8 cellular contexts compared by ENCODE assay signal in the genomic region with DNA sequence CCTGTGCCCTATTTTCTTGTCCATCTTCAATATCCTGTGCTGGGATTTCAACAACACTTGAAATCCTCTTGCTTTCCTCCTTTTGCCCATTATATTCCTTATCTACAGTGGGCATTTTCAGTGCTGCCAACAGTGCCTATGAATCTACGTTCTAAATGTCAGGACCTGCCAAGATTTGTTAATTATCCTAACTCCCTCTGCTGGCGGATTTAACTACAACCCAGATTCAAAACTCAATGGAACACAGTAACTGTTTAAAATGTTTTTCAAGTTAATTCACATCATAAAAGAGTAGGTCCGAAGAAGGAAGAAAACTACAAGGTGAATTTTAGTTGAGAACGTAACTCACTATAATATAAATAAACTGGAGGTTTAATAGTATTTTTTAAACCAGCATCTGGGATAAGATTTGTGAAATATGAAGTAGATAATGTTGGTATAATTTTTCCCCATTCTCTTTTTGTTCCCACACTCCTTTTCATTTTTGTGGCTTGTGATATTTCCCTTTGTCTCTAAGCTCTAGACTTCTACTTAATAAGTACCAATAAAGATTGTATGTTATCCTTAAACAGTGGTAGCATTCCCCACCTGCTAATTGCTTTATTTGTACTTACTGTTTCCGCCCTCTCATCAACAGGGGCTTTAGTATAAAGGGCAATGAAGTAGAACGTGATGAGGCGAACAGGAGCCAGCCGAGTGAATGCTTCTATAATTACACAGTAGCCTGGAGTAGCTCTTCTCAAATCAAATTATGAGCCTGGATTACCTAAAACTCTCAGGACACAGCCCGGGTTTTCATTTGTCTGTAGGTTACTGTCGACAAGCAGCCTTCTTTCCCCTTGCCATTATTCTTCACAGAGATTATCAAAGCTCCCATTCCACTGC.
DNase-seq lines count a peak whose midpoint lies in the region; ATAC-seq, FAIRE-seq and TF ChIP-seq lines count a peak whose summit lies in the region.

No MANE protein-coding gene starts in this region.

- DNase-seq in NCI-H1105 (lab: John Stamatoyannopoulos, UW) (peak; percentile 98), SHP77 treated with DMSO at 0.1 percent for 48 hours (lab: John Stamatoyannopoulos, UW) (peak; percentile 92), iPS-NIHi11 (ENCODE audit: low spot score) (peak; percentile 25)

- FAIRE-seq in G401.6 (lab: Jason Lieb, UNC): peak; percentile 78

- TF ChIP-seq POLR2A in GM18505 (IDR thresholded peaks at IDR 0.05; ENCODE audit: borderline replicate concordance, extremely low read depth, insufficient read depth, insufficient read length): no peak

- ATAC-seq in GM21825 (IDR thresholded peaks at IDR 0.05; ENCODE audit: unreplicated experiment): no peak
- no peak for ATAC-seq in HG03108 (IDR thresholded peaks at IDR 0.05; ENCODE audit: unreplicated experiment)
- ATAC-seq in HG03469 (IDR thresholded peaks at IDR 0.05; ENCODE audit: unreplicated experiment): no peak
- ATAC-seq in GM18505 (IDR thresholded peaks at IDR 0.05; ENCODE audit: unreplicated experiment): no peak

Comparison
In these comparisons a context has a peak if more than half of its experiments do, and no peak if none do; other contexts are left out.
1. DNase-seq: peak in every context shown above with its lines; median percentile 98 in NCI-H1105; 92 in SHP77 treated with DMSO at 0.1 percent for 48 hours; 25 in iPS-NIHi11.